ENCODE assay signal across 26 cellular contexts in genomic region chr16:2285731-2286191, GRCh38.
"Had no signal": no experiment of that assay in that cellular context is flagged by ENCODE, and none has a peak within 500 bp of the region (broad histone marks: within the 10 kb centered on the region; RNA-seq: fewer than 3 reads in every experiment).

No MANE protein-coding gene starts in this region.

- DNase-seq: activated CD4-positive, alpha-beta T cell treated with anti-CD3 and anti-CD28 coated beads, Interleukin-2, amount 10 ng/mL, durations not matched to agents 24 days and 14 days; activated CD4-positive, alpha-beta T cell treated with anti-CD3 and anti-CD28 coated beads, Interleukin-2, amount 50 U/mL, for 4 hours; activated CD8-positive, alpha-beta T cell treated with anti-CD3 and anti-CD28 coated beads, Interleukin-2, amount 10 ng/mL, durations not matched to agents 7 days and 5 days; activated gamma-delta T cell treated with Interleukin-2 at 50 U/mL for 16 hours; activated naive CD4-positive, alpha-beta T cell treated with anti-CD3 and anti-CD28 coated beads for 36 hours; activated T-cell treated with anti-CD3 and anti-CD28 coated beads, Interleukin-2, amount 50 U/mL, for 24 hours; adrenal gland; body of pancreas; caudate nucleus; cerebellar nuclear complex; Karpas-422; NCI-H1105; NCI-H1417 treated with DMSO at 0.1 percent for 48 hours; NCI-H187 treated with DMSO at 0.1 percent for 48 hours; NCI-H2081; NCI-H226; NCI-H446 treated with DMSO at 0.1 percent for 48 hours; NCI-H524; NCI-H69; SHP77; SJCRH30; T1000 had no signal

- H3K9me3 ChIP-seq: adrenal gland, body of pancreas, breast epithelium, SJCRH30 had no signal

- H3K27me3 ChIP-seq: adrenal gland, body of pancreas, breast epithelium had no signal

- H3K4me1 ChIP-seq: adrenal gland, body of pancreas, breast epithelium, SJCRH30 had no signal

- H3K36me3 ChIP-seq: breast epithelium, SJCRH30 had no signal

- ATAC-seq: activated CD8-positive, alpha-beta T cell treated with anti-CD3 and anti-CD28 coated beads, Interleukin-2, amount 10 ng/mL, durations not matched to agents 7 days and 5 days; activated naive CD4-positive, alpha-beta T cell treated with anti-CD3 and anti-CD28 coated beads, Interleukin-2, amount 50 U/mL, for 72 hours; body of pancreas; Panc1 had no signal

- H3K4me3 ChIP-seq: adrenal gland, body of pancreas, breast epithelium, SJCRH30, SK-N-MC had no signal

- H3K27ac ChIP-seq: adrenal gland, body of pancreas, breast epithelium, SJCRH30, SK-N-MC had no signal
